27 cellular contexts compared by ENCODE assay signal in genomic region chr10:122561212-122561611, GRCh38. TPM values are rescaled to one million over a fixed set of nuclear protein-coding genes. Genes with fewer than 3 reads are reported as not detected.
DNase-seq lines count a peak whose midpoint lies in the region; ATAC-seq and TF ChIP-seq lines count a peak whose summit lies in the region.
"Had no signal": no experiment of that assay in that cellular context is flagged by ENCODE, and none has a peak within 500 bp of the region (broad histone marks: within the 10 kb centered on the region; RNA-seq: fewer than 3 reads in every experiment).

No MANE protein-coding gene starts in this region.

- no CpG with 5 or more reads among the region's 6 CpGs for WGBS in mesendoderm (ENCODE audit: extremely low coverage, insufficient coverage, low lambda C conversion rate)

- no peak overlapping the region for H3K4me3 ChIP-seq in Loucy (ENCODE audit: low read length, poor library complexity, severe bottlenecking)
- H3K4me3 ChIP-seq in epithelial cell of proximal tubule (ENCODE audit: low read depth, low read length) = no peak overlapping the region
- no peak overlapping the region for H3K4me3 ChIP-seq in mesendoderm (ENCODE audit: low read length)
- H3K4me3 ChIP-seq: coronary artery, heart left ventricle, mucosa of descending colon had no signal

- no peak overlapping the region for H2BK5ac ChIP-seq in mesendoderm (ENCODE audit: low read length)

- H3K36me3 ChIP-seq in Loucy (ENCODE audit: insufficient read depth, low read length) (no peaks in the 10 kb centered on the region), mesendoderm (ENCODE audit: control insufficient read depth, insufficient read depth, low read length) (no peaks in the 10 kb centered on the region)
- H3K36me3 ChIP-seq: heart left ventricle, upper lobe of left lung had no signal

- no peak overlapping the region for H3K4ac ChIP-seq in mesendoderm (ENCODE audit: low read depth, low read length)

- H3K18ac ChIP-seq in mesendoderm (ENCODE audit: low read length) = no peak overlapping the region

- H3K9me2 ChIP-seq in Loucy (replicated peaks; ENCODE audit: low read depth, low read length) = no peaks in the 10 kb centered on the region

- no peak overlapping the region for H4K5ac ChIP-seq in mesendoderm (ENCODE audit: low read length)

- H2AFZ ChIP-seq in Loucy (ENCODE audit: low read length) = peak overlapping the region; percentile 55; the same call in 1 of the 2 replicates
- H2AFZ ChIP-seq: parathyroid adenoma had no signal

- ATAC-seq in GM19455 (IDR thresholded peaks at IDR 0.05; ENCODE audit: unreplicated experiment) (no peak), HG03097 (IDR thresholded peaks at IDR 0.05; ENCODE audit: low FRiP score, unreplicated experiment) (no peak)
- ATAC-seq: heart left ventricle, Right ventricle myocardium inferior, sciatic nerve had no signal

- no peaks in the 10 kb centered on the region for H3F3A ChIP-seq in Loucy (ENCODE audit: low read depth)

- H2AK5ac ChIP-seq in mesendoderm (ENCODE audit: low read length) = no peak overlapping the region

- H3K9ac ChIP-seq in Loucy (ENCODE audit: low read depth, low read length, poor library complexity, severe bottlenecking) = no peak overlapping the region
- H3K9ac ChIP-seq in mesendoderm (ENCODE audit: low read length) = no peak overlapping the region
- H3K9ac ChIP-seq: parathyroid adenoma had no signal

- TF ChIP-seq CTCF in Loucy (conservative IDR thresholded peaks at IDR 0.05; ENCODE audit: low read length) (no peak), epithelial cell of proximal tubule (conservative IDR thresholded peaks at IDR 0.05; ENCODE audit: low read depth, low read length) (no peak)

- H2BK15ac ChIP-seq in mesendoderm (replicated peaks; ENCODE audit: low read depth) = no peak overlapping the region

- H4K8ac ChIP-seq in mesendoderm (ENCODE audit: low read depth, low read length) = no peak overlapping the region

- H2BK120ac ChIP-seq in mesendoderm (ENCODE audit: low read depth, low read length) = no peak overlapping the region

- H3K4me2 ChIP-seq in Loucy (ENCODE audit: low read depth, low read length, poor library complexity, severe bottlenecking) = peak overlapping the region; percentile 41
- H3K4me2 ChIP-seq in mesendoderm (ENCODE audit: low read length) = no peak overlapping the region

- no peak overlapping the region for H3K56ac ChIP-seq in mesendoderm (ENCODE audit: low read length)

- H3K27ac ChIP-seq in mesendoderm (ENCODE audit: low read depth, low read length) = no peak overlapping the region
- H3K27ac ChIP-seq: coronary artery, heart left ventricle, parathyroid adenoma had no signal

- peak; percentile 61 for DNase-seq in Caki2 (ENCODE audit: low read depth)
- peak; percentile 61 for DNase-seq in epithelial cell of proximal tubule (ENCODE audit: low read depth)
- peak; percentile 19 for DNase-seq in mesendoderm
- DNase-seq in MV-4-11 (lab: John Stamatoyannopoulos, UW) = no peak
- DNase-seq: activated CD4-positive, alpha-beta T cell treated with anti-CD3 and anti-CD28 coated beads, Interleukin-2, amount 50 U/mL, for 48 hours; activated CD4-positive, CD25-positive, alpha-beta regulatory T cell; activated CD8-positive, alpha-beta memory T cell treated with anti-CD3 and anti-CD28 coated beads, Interleukin-2, amount 50 U/mL, for 48 hours; activated effector memory CD4-positive, alpha-beta T cell treated with Interleukin-2 at 50 U/mL for 16 hours; endodermal cell; H7; heart left ventricle; mucosa of descending colon; NCI-H1694; NCI-H748 treated with DMSO at 0.1 percent for 48 hours; T1000 had no signal

- peaks cover 60% of the 10 kb centered on the region for H3K4me1 ChIP-seq in Loucy (ENCODE audit: insufficient read depth, low read length, poor library complexity, severe bottlenecking)
- H3K4me1 ChIP-seq in mesendoderm (ENCODE audit: control insufficient read depth, low read depth, low read length) = peaks cover 15% of the 10 kb centered on the region

- no peaks in the 10 kb centered on the region for H3K79me1 ChIP-seq in mesendoderm (ENCODE audit: low read length)

- in situ Hi-C loops in Caki2 (cut with HindIII; ENCODE audit: low pct_unique_long_range_greater_than_20kb, low sequenced_read_pairs) = no loop called here

- H3K23ac ChIP-seq in mesendoderm (ENCODE audit: low read length) = no peak overlapping the region

- H3K27me3 ChIP-seq in Loucy (ENCODE audit: insufficient read depth, low read length, poor library complexity, severe bottlenecking) (no peaks in the 10 kb centered on the region), mesendoderm (ENCODE audit: insufficient read depth, low read length, poor library complexity) (no peaks in the 10 kb centered on the region)
- H3K27me3 ChIP-seq: upper lobe of left lung had no signal

- H3K79me2 ChIP-seq in Loucy (ENCODE audit: insufficient read depth, low read length) (no peaks in the 10 kb centered on the region), mesendoderm (ENCODE audit: control insufficient read depth, insufficient read depth, low read length) (no peaks in the 10 kb centered on the region)
- H3K79me2 ChIP-seq: parathyroid adenoma had no signal

- no peaks in the 10 kb centered on the region for H4K20me1 ChIP-seq in Loucy (ENCODE audit: insufficient read depth, low read length, poor library complexity, severe bottlenecking)

- no peaks in the 10 kb centered on the region for H3K9me3 ChIP-seq in Loucy (ENCODE audit: insufficient read depth, low read depth, low read length)
- H3K9me3 ChIP-seq: heart left ventricle, mucosa of descending colon, upper lobe of left lung had no signal

RNA-seq across cellular contexts. Expression of gene DMBT1, which starts 0.7 kb away (rescaled TPM):
- total RNA-seq in Caki2 (2014; rRNA removed; shearing (Covaris generic); ENCODE audit: low replicate concordance) = not detected in 2 replicates
- not detected in 2 replicates for total RNA-seq in epithelial cell of proximal tubule
- polyA plus RNA-seq in mesendoderm (2013, experiment 1 of 2) = 0.03 TPM
- 0.01 TPM for polyA plus RNA-seq in mesendoderm (2013, experiment 2 of 2)
- total RNA-seq: endodermal cell, liver, OCI-LY7, Right ventricle myocardium inferior, sciatic nerve had no signal
- polyA plus RNA-seq: fibroblast of lung, neural cell had no signal
